8 cellular contexts compared by ENCODE assay signal in the genomic region with DNA sequence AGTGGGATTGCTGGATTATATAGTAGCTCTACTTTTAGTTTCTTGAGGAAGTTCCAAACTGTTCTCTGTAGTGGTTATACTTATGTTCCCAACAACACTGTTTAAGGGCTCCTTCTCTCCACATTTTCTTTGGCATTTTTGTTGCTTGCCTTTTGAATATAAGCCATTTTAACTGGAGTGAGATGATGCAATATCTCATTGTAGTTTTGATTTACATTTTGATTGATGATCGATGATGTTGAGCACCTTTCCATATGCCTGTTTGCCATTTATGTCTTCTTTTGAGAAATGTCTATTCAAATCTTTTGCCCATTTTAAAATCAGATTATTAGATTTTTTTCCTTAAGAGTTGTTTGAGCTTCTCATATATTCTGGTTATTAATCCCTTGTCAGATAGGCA.
"Had no signal": no experiment of that assay in that cellular context is flagged by ENCODE, and none has a peak within 500 bp of the region (broad histone marks: within the 10 kb centered on the region; RNA-seq: fewer than 3 reads in every experiment).

No MANE protein-coding gene starts in this region.

- H3K4me3 ChIP-seq: GM12878 had no signal

- DNase-seq: GDM1, GF-D8 had no signal

- FAIRE-seq: G401.6, GM12878, GM12891, GM12892, GM18507, GM19239 had no signal

- ATAC-seq: GM12878 had no signal
